Comparison of ENCODE assay signal across 9 cellular contexts in genomic region chr19:50657672-50658437, GRCh38. TPM values are rescaled to one million over a fixed set of nuclear protein-coding genes. Genes with fewer than 3 reads are reported as not detected.
DNase-seq lines count a peak whose midpoint lies in the region; ATAC-seq, FAIRE-seq and TF ChIP-seq lines count a peak whose summit lies in the region.
"Had no signal": no experiment of that assay in that cellular context is flagged by ENCODE, and none has a peak within 500 bp of the region (broad histone marks: within the 10 kb centered on the region; RNA-seq: fewer than 3 reads in every experiment).

No MANE protein-coding gene starts in this region.

- no peak overlapping the region for H3K14ac ChIP-seq in neuronal stem cell (ENCODE audit: low read length)

- H3K4me1 ChIP-seq in foreskin keratinocyte (no peaks in the 10 kb centered on the region), neuronal stem cell (ENCODE audit: control insufficient read depth in 2 of 2, insufficient read depth in 1 of 2, low read depth in 1 of 2, low read length in 2 of 2) (peaks cover 23 to 31% of the 10 kb centered on the region in 2 donors), stomach (peaks cover 12 to 19% (median 17%) of the 10 kb centered on the region in 4 donors)

- H3K9me3 ChIP-seq in neuronal stem cell (replicated peaks in 1 of 2; ENCODE audit: control insufficient read depth in 2 of 2, insufficient read depth in 1 of 2, low read depth in 1 of 2, low read length in 2 of 2) = peaks cover 0 to 4% of the 10 kb centered on the region in 2 donors
- H3K9me3 ChIP-seq in stomach = peaks cover 10 to 34% (median 29%) of the 10 kb centered on the region in 4 donors

- DNase-seq in Daoy (ENCODE audit: low read depth) (peak; percentile 100), HUDEP-2 (lab: John Stamatoyannopoulos, UW; ENCODE audit: unreplicated experiment in 76 of 76) (peak; percentile 88 to 100 (median 100)), SK-MEL-5 (ENCODE audit: low read depth, low spot score) (peak; percentile 99), foreskin keratinocyte (peak; percentile 41 to 50), neuronal stem cell (ENCODE audit: low spot score) (peak; percentile 100), stomach (peak; percentile 74), GM19239 (ENCODE audit: insufficient read length, low spot score) (no peak)
- DNase-seq in activated naive CD4-positive, alpha-beta T cell (lab: John Stamatoyannopoulos, UW) = peak; percentile 28 to 69 (median 56)

- intact Hi-C loops in stomach (cut with DNase I; ENCODE audit: low total_unique reads) = no loop called here

- H3K36me3 ChIP-seq in neuronal stem cell (replicated peaks in 1 of 2; ENCODE audit: control insufficient read depth in 2 of 2, insufficient read depth in 2 of 2, low read length in 2 of 2) = no peaks in the 10 kb centered on the region
- no peaks in the 10 kb centered on the region for H3K36me3 ChIP-seq in stomach

- TF ChIP-seq POLR2A in stomach (IDR thresholded peaks at IDR 0.05) = no peak

- peak overlapping the region; percentile 100 for H2BK5ac ChIP-seq in neuronal stem cell (ENCODE audit: low read length)

- H4K8ac ChIP-seq in neuronal stem cell (ENCODE audit: low read depth, low read length) = no peak overlapping the region

- peak overlapping the region; percentile 85 for H3K9ac ChIP-seq in neuronal stem cell (ENCODE audit: low read depth, low read length, poor library complexity)

- H3K18ac ChIP-seq in neuronal stem cell (ENCODE audit: low read length) = peak overlapping the region; percentile 84

- TF ChIP-seq EP300 in stomach (IDR thresholded peaks at IDR 0.05) = no peak

- no peak overlapping the region for H4K91ac ChIP-seq in neuronal stem cell (ENCODE audit: low read depth, low read length, poor library complexity)

- no peak overlapping the region for H3K4ac ChIP-seq in neuronal stem cell (ENCODE audit: low read length)

- no peak overlapping the region for H2BK12ac ChIP-seq in neuronal stem cell (ENCODE audit: low read length)

- peak; percentile 93 for ATAC-seq in foreskin keratinocyte

- peak overlapping the region; percentile 99 for H3K4me2 ChIP-seq in neuronal stem cell (ENCODE audit: insufficient read depth, low read length, poor library complexity, severe bottlenecking)

- H2BK120ac ChIP-seq in neuronal stem cell (ENCODE audit: low read depth, low read length) = no peak overlapping the region

- FAIRE-seq in GM19239 (lab: Jason Lieb, UNC) = no peak
- FAIRE-seq: islet of Langerhans had no signal

- no peak overlapping the region for H2BK15ac ChIP-seq in neuronal stem cell (ENCODE audit: low read length)

- no CpG with 5 or more reads among the region's 39 CpGs for WGBS in neuronal stem cell (ENCODE audit: extremely low coverage in 2 of 2, insufficient read length in 2 of 2, insufficient replicate concordance in 1 of 2), 2 donors
- WGBS in stomach, 5 donors = 6 to 8% (median 6%) methylated on average over 32 to 39 of the region's 39 CpGs

- peak overlapping the region; percentile 92 for H2AFZ ChIP-seq in neuronal stem cell (ENCODE audit: low read length)

- H3K27me3 ChIP-seq in foreskin keratinocyte = peaks cover 26% of the 10 kb centered on the region
- no peaks in the 10 kb centered on the region for H3K27me3 ChIP-seq in neuronal stem cell (ENCODE audit: control insufficient read depth in 3 of 3, insufficient read depth in 3 of 3, low read depth in 1 of 3, low read length in 3 of 3)
- H3K27me3 ChIP-seq in stomach = peaks cover 6 to 88% (median 50%) of the 10 kb centered on the region in 3 donors

- H3K4me3 ChIP-seq in neuronal stem cell (ENCODE audit: low read length in 2 of 2) (peak overlapping the region; percentile 67 to 91), stomach (peak overlapping the region; percentile 5 to 35 (median 28))

- H3K27ac ChIP-seq in foreskin keratinocyte (no peak overlapping the region), neuronal stem cell (replicated peaks; ENCODE audit: low read length) (peak overlapping the region; percentile 72), stomach (no peak overlapping the region)

- in situ Hi-C loops in SK-MEL-5 (cut with HindIII; ENCODE audit: low pct_unique_long_range_greater_than_20kb, low sequenced_read_pairs) = no loop called here

- H3K23ac ChIP-seq in neuronal stem cell (ENCODE audit: low read depth, low read length, poor library complexity) = peak overlapping the region; percentile 94

- H2AK5ac ChIP-seq in neuronal stem cell (ENCODE audit: low read depth, low read length) = no peak overlapping the region

- H3K79me1 ChIP-seq in neuronal stem cell (ENCODE audit: low read depth, low read length) = no peaks in the 10 kb centered on the region

- TF ChIP-seq CTCF in foreskin keratinocyte (conservative IDR thresholded peaks at IDR 0.05) (no peak), stomach (IDR thresholded peaks at IDR 0.05) (no peak)

RNA-seq across cellular contexts. Expression of gene C19orf81, which starts 8.6 kb away (rescaled TPM):
- 9.2 TPM in 1 of 2 replicates, not detected in the other for total RNA-seq in Daoy (2014; rRNA removed; shearing (Covaris generic))
- total RNA-seq in SK-MEL-5 (2014; rRNA removed; shearing (Covaris generic)) = 2.7 and 4.3 TPM in 2 replicates
- 1.4 and 2.6 TPM in 2 replicates for polyA plus RNA-seq in SK-MEL-5 (2015; cell fraction: cytosol; rRNA removed)
- polyA plus RNA-seq in SK-MEL-5 (2015; cell fraction: nucleus; rRNA removed) = not detected in 2 replicates
- total RNA-seq in foreskin keratinocyte = not detected in 2 replicates
- polyA plus RNA-seq in foreskin keratinocyte = 0.21 TPM in 1 of 2 replicates, not detected in the other
- polyA plus RNA-seq in neuronal stem cell (2013, experiment 1 of 2) = 32.6 TPM
- polyA plus RNA-seq in neuronal stem cell (2013, experiment 2 of 2) = 31.3 TPM
- total RNA-seq in stomach = not detected
- polyA plus RNA-seq in stomach = 1 to 10 TPM in 1 of 3 donors, not detected in 2; 2.3 TPM

RNA-seq across cellular contexts. Expression of gene SYT3, which starts 18.2 kb away (rescaled TPM):
- total RNA-seq in Daoy (2014; rRNA removed; shearing (Covaris generic)) = 0.36 and 1.4 TPM in 2 replicates
- total RNA-seq in SK-MEL-5 (2014; rRNA removed; shearing (Covaris generic)) = 0.55 and 1.6 TPM in 2 replicates
- polyA plus RNA-seq in SK-MEL-5 (2015; cell fraction: cytosol; rRNA removed) = 2.1 and 2.7 TPM in 2 replicates
- 2.6 and 2.9 TPM in 2 replicates for polyA plus RNA-seq in SK-MEL-5 (2015; cell fraction: nucleus; rRNA removed)
- total RNA-seq in foreskin keratinocyte (not detected in 2 replicates), stomach (1 to 10 TPM in 1 of 5 donors, under 1 TPM in 1, not detected in 3; 0.14 to 1.3 TPM)
- polyA plus RNA-seq in foreskin keratinocyte (not detected in 2 replicates), stomach (under 1 TPM in 1 of 3 donors, not detected in 2; 0.13 TPM)
- polyA plus RNA-seq in neuronal stem cell (2013, experiment 1 of 2) = 2.6 TPM
- polyA plus RNA-seq in neuronal stem cell (2013, experiment 2 of 2) = 2.5 TPM
